ENCODE assay signal across 15 cellular contexts in the genomic region with DNA sequence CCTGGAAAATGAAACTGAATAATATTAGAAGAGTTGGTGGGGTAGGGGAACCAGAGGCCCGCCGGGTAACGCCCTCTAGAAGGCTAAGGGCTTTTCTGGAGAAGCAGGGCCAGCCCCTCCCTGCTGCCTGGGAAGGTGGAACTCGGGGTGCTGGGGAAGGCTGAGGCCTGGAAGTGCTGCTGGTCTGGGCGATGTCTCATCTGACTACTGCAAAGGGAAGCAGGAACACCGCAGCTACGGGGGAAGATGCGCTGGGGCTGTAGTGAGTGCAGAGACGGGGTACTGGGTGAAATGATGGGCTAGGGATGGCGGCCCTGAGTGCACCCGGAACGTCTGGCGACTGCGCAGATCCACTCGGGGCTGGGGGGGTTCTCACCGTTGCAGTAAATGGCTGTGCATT.
DNase-seq lines count a peak whose midpoint lies in the region; ATAC-seq, FAIRE-seq and TF ChIP-seq lines count a peak whose summit lies in the region.
"Had no signal": no experiment of that assay in that cellular context is flagged by ENCODE, and none has a peak within 500 bp of the region (broad histone marks: within the 10 kb centered on the region; RNA-seq: fewer than 3 reads in every experiment).

No MANE protein-coding gene starts in this region.

- H3K36me3 ChIP-seq in DND-41 (ENCODE audit: insufficient read depth, low read length) = no peaks in the 10 kb centered on the region
- H3K36me3 ChIP-seq: transverse colon had no signal

- H3K4me1 ChIP-seq in DND-41 (ENCODE audit: insufficient read depth, low read length) = peaks cover 22% of the 10 kb centered on the region
- H3K4me1 ChIP-seq: transverse colon had no signal

- H3K27ac ChIP-seq in DND-41 (ENCODE audit: low read length) = 0 out of 2 replicates have a peak overlapping the region, but pooled peaks have one; percentile 5
- H3K27ac ChIP-seq: hepatocyte, transverse colon had no signal

- no peaks in the 10 kb centered on the region for H3K9me3 ChIP-seq in DND-41 (ENCODE audit: insufficient read depth, low read length, severe bottlenecking)
- H3K9me3 ChIP-seq: transverse colon had no signal

- H3K4me2 ChIP-seq in DND-41 (ENCODE audit: insufficient read depth, low read length) = no peak overlapping the region
- H3K4me2 ChIP-seq: hepatocyte had no signal

- H3K27me3 ChIP-seq in DND-41 (ENCODE audit: insufficient read depth, low read length, poor library complexity) = no peaks in the 10 kb centered on the region
- H3K27me3 ChIP-seq: hepatocyte, transverse colon had no signal

- no peak for ATAC-seq in DND-41 (ENCODE audit: insufficient read depth, low read depth)
- peak; percentile 27 to 56 for ATAC-seq in naive thymus-derived CD8-positive, alpha-beta T cell

- no peaks in the 10 kb centered on the region for H3K36me3 Mint-ChIP-seq in activated T-cell treated with anti-CD3 and anti-CD28 coated beads, Interleukin-2, amount 50 U/mL, for 24 hours (ENCODE audit: low read depth)
- peaks cover 3% of the 10 kb centered on the region for H3K36me3 Mint-ChIP-seq in activated T-helper 2 cell treated with anti-CD3 and anti-CD28 coated beads, Interferon-gamma antibody, Interleukin-2, Interleukin-4, amounts not matched to agents 10 μg/mL and 5 μg/mL and 100 μg/mL, durations not matched to agents 14 hours and 24 hours and 36 hours (ENCODE audit: low read depth)
- H3K36me3 Mint-ChIP-seq in naive thymus-derived CD8-positive, alpha-beta T cell = no peaks in the 10 kb centered on the region

- no peak for TF ChIP-seq CTCF in DND-41 (IDR thresholded peaks at IDR 0.05; ENCODE audit: borderline replicate concordance, extremely low read depth, low read length, poor library complexity, severe bottlenecking)

- peaks cover 15% of the 10 kb centered on the region for H3K4me1 Mint-ChIP-seq in activated T-cell treated with anti-CD3 and anti-CD28 coated beads, Interleukin-2, amount 50 U/mL, for 24 hours (ENCODE audit: low read depth)
- H3K4me1 Mint-ChIP-seq in activated T-helper 2 cell treated with anti-CD3 and anti-CD28 coated beads, Interferon-gamma antibody, Interleukin-2, Interleukin-4, amounts not matched to agents 10 μg/mL and 5 μg/mL and 100 μg/mL, durations not matched to agents 14 hours and 24 hours and 36 hours (ENCODE audit: low read depth) = peaks cover 10% of the 10 kb centered on the region
- peaks cover 9 to 40% (median 15%) of the 10 kb centered on the region in 4 donors for H3K4me1 Mint-ChIP-seq in naive thymus-derived CD8-positive, alpha-beta T cell

- no peaks in the 10 kb centered on the region for H3K79me2 ChIP-seq in DND-41 (ENCODE audit: insufficient read depth, low read length)
- H3K79me2 ChIP-seq: hepatocyte had no signal

- POLR2A ChIA-PET in naive thymus-derived CD8-positive, alpha-beta T cell (lab: Charles Lee) = no interaction called here

- H3K9ac ChIP-seq in DND-41 (ENCODE audit: low read depth, low read length) = no peak overlapping the region

- no peak for DNase-seq in activated T-cell treated with anti-CD3 and anti-CD28 coated beads, Interleukin-2, amount 50 U/mL, for 24 hours
- no peak for DNase-seq in activated T-cell treated with anti-CD3 and anti-CD28 coated beads, Interleukin-2, amount 50 U/mL, for 1 hour
- DNase-seq in DND-41 = no peak
- no peak for DNase-seq in activated T-helper 2 cell treated with anti-CD3 and anti-CD28 coated beads, Interferon-gamma antibody, Interleukin-2, Interleukin-4, amounts not matched to agents 10 μg/mL and 5 μg/mL and 100 μg/mL, durations not matched to agents 14 hours and 24 hours and 36 hours (ENCODE audit: low spot score)
- no peak for DNase-seq in naive thymus-derived CD8-positive, alpha-beta T cell
- DNase-seq in SW480 (ENCODE audit: low spot score) = no peak
- no peak for DNase-seq in H54 (ENCODE audit: insufficient read length, low spot score)
- no peak for DNase-seq in NK-92 (lab: John Stamatoyannopoulos, UW; ENCODE audit: unreplicated experiment)
- DNase-seq: ACHN; activated CD4-positive, alpha-beta T cell treated with anti-CD3 and anti-CD28 coated beads for 48 hours; kidney glomerular epithelial cell; NCI-H1417 treated with DMSO at 0.1 percent for 48 hours; SHP77 treated with DMSO at 0.1 percent for 48 hours; transverse colon had no signal

- peak overlapping the region; percentile 39 for H3K4me3 Mint-ChIP-seq in activated T-cell treated with anti-CD3 and anti-CD28 coated beads, Interleukin-2, amount 50 U/mL, for 24 hours
- H3K4me3 Mint-ChIP-seq in activated T-helper 2 cell treated with anti-CD3 and anti-CD28 coated beads, Interferon-gamma antibody, Interleukin-2, Interleukin-4, amounts not matched to agents 10 μg/mL and 5 μg/mL and 100 μg/mL, durations not matched to agents 14 hours and 24 hours and 36 hours (ENCODE audit: low read depth) = peak overlapping the region; percentile 33
- H3K4me3 Mint-ChIP-seq in naive thymus-derived CD8-positive, alpha-beta T cell = peak overlapping the region in 9 of 10 donors; percentile 45 to 76 (median 68)

- no peak overlapping the region for H3K27ac Mint-ChIP-seq in activated T-cell treated with anti-CD3 and anti-CD28 coated beads, Interleukin-2, amount 50 U/mL, for 24 hours
- H3K27ac Mint-ChIP-seq in activated T-helper 2 cell treated with anti-CD3 and anti-CD28 coated beads, Interferon-gamma antibody, Interleukin-2, Interleukin-4, amounts not matched to agents 10 μg/mL and 5 μg/mL and 100 μg/mL, durations not matched to agents 14 hours and 24 hours and 36 hours = no peak overlapping the region
- peak overlapping the region in 9 of 10 donors; percentile 46 to 98 (median 75) for H3K27ac Mint-ChIP-seq in naive thymus-derived CD8-positive, alpha-beta T cell

- no peak for FAIRE-seq in H54 (lab: Jason Lieb, UNC)

- no peaks in the 10 kb centered on the region for H3K9me3 Mint-ChIP-seq in activated T-cell treated with anti-CD3 and anti-CD28 coated beads, Interleukin-2, amount 50 U/mL, for 24 hours
- no peaks in the 10 kb centered on the region for H3K9me3 Mint-ChIP-seq in activated T-helper 2 cell treated with anti-CD3 and anti-CD28 coated beads, Interferon-gamma antibody, Interleukin-2, Interleukin-4, amounts not matched to agents 10 μg/mL and 5 μg/mL and 100 μg/mL, durations not matched to agents 14 hours and 24 hours and 36 hours
- H3K9me3 Mint-ChIP-seq in naive thymus-derived CD8-positive, alpha-beta T cell = peaks cover 0 to 3% (median 0%) of the 10 kb centered on the region in 9 donors

- H3K27me3 Mint-ChIP-seq in activated T-cell treated with anti-CD3 and anti-CD28 coated beads, Interleukin-2, amount 50 U/mL, for 24 hours = no peaks in the 10 kb centered on the region
- no peaks in the 10 kb centered on the region for H3K27me3 Mint-ChIP-seq in activated T-helper 2 cell treated with anti-CD3 and anti-CD28 coated beads, Interferon-gamma antibody, Interleukin-2, Interleukin-4, amounts not matched to agents 10 μg/mL and 5 μg/mL and 100 μg/mL, durations not matched to agents 14 hours and 24 hours and 36 hours (ENCODE audit: low read depth)
- H3K27me3 Mint-ChIP-seq in naive thymus-derived CD8-positive, alpha-beta T cell = peaks cover 0 to 5% (median 0%) of the 10 kb centered on the region in 5 donors

- TF ChIP-seq POLR2A in H54 (IDR thresholded peaks at IDR 0.05; ENCODE audit: low read depth, low read length) = no peak

- H3K4me3 ChIP-seq in DND-41 (ENCODE audit: low read depth in 1 of 2, low read length in 2 of 2) = no peak overlapping the region
- H3K4me3 ChIP-seq: hepatocyte, transverse colon had no signal

- 0 out of 2 replicates have a peak overlapping the region, but pooled peaks have one; percentile 14 for H2AFZ ChIP-seq in DND-41 (ENCODE audit: low read depth, low read length)
- H2AFZ ChIP-seq: hepatocyte had no signal

- no peaks in the 10 kb centered on the region for H4K20me1 ChIP-seq in DND-41 (ENCODE audit: insufficient read depth, low read length)

- intact Hi-C loops in activated T-helper 2 cell treated with anti-CD3 and anti-CD28 coated beads, Interferon-gamma antibody, Interleukin-2, Interleukin-4, amounts not matched to agents 10 μg/mL and 5 μg/mL and 100 μg/mL, durations not matched to agents 14 hours and 24 hours and 36 hours (cut with micrococcal nuclease) = no loop called here

Comparison
In these comparisons a context has a peak if more than half of its experiments do, and no peak if none do; other contexts are left out.
1. H3K27ac Mint-ChIP-seq: peak in naive thymus-derived CD8-positive, alpha-beta T cell (9 of 10); none in activated T-cell treated with anti-CD3 and anti-CD28 coated beads, Interleukin-2, amount 50 U/mL, for 24 hours (single experiment) and activated T-helper 2 cell treated with anti-CD3 and anti-CD28 coated beads, Interferon-gamma antibody, Interleukin-2, Interleukin-4, amounts not matched to agents 10 μg/mL and 5 μg/mL and 100 μg/mL, durations not matched to agents 14 hours and 24 hours and 36 hours (single experiment).
2. Peak in every context shown above with its lines, with median percentiles within 50 percentile points of each other: H3K4me3 Mint-ChIP-seq.